8 cellular contexts compared by ENCODE assay signal in genomic region chr6:106609699-106610098, GRCh38. TPM values are rescaled to one million over a fixed set of nuclear protein-coding genes. Genes with fewer than 3 reads are reported as not detected.
DNase-seq lines count a peak whose midpoint lies in the region; ATAC-seq, FAIRE-seq and TF ChIP-seq lines count a peak whose summit lies in the region.

No MANE protein-coding gene starts in this region.

- TF ChIP-seq RAD21 in GM12878 (IDR thresholded peaks at IDR 0.05; ENCODE audit: insufficient read depth, low read depth, low read length) = peak; percentile 71

- no peaks in the 10 kb centered on the region for H3K27me3 Mint-ChIP-seq in activated CD4-positive, alpha-beta T cell treated with anti-CD3 and anti-CD28 coated beads, Interleukin-2, amount 10 ng/mL, durations not matched to agents 7 days and 5 days
- no peaks in the 10 kb centered on the region for H3K27me3 Mint-ChIP-seq in activated T-cell treated with anti-CD3 and anti-CD28 coated beads, Interleukin-2, amount 50 U/mL, for 4 hours (ENCODE audit: low read depth)

- H3K4me3 Mint-ChIP-seq in activated CD4-positive, alpha-beta T cell treated with anti-CD3 and anti-CD28 coated beads, Interleukin-2, amount 10 ng/mL, durations not matched to agents 7 days and 5 days = no peak overlapping the region
- H3K4me3 Mint-ChIP-seq in activated T-cell treated with anti-CD3 and anti-CD28 coated beads, Interleukin-2, amount 50 U/mL, for 4 hours = no peak overlapping the region

- WGBS in GM12878 (ENCODE audit: insufficient coverage, insufficient replicate concordance, low lambda C conversion rate, missing lambda C conversion rate) = 61% methylated on average over 6 of the region's 6 CpGs

- H3K4me2 ChIP-seq in GM12878 (ENCODE audit: control insufficient read depth, insufficient read depth) = no peak overlapping the region
- H3K4me2 ChIP-seq in osteoblast (ENCODE audit: insufficient read depth, low read length) = no peak overlapping the region

- H3K9ac ChIP-seq in GM12878 (ENCODE audit: control insufficient read depth, insufficient read depth, low read length) = no peak overlapping the region

- CTCF ChIA-PET in activated CD4-positive, alpha-beta T cell treated with anti-CD3 and anti-CD28 coated beads, Interleukin-2, amount 10 ng/mL, durations not matched to agents 7 days and 5 days (lab: Charles Lee) = interaction anchor here (0.9 to 2.2 kb wide), 4 partner anchors 10 to 370 kb away, joined by 3 to 7 read pairs (median 4); no protein-coding TSS in a partner anchor
- CTCF ChIA-PET in GM12878 (lab: Yijun Ruan, JAX) = interaction anchor here (0.6 to 4.4 kb wide), 29 partner anchors 8 to 1178 kb away, joined by 3 to 85 read pairs (median 4); partner anchors contain the start of gene CD24

- DNase-seq in activated CD4-positive, alpha-beta T cell treated with anti-CD3 and anti-CD28 coated beads, Interleukin-2, amount 10 ng/mL, durations not matched to agents 7 days and 5 days = peak; percentile 38
- DNase-seq in activated CD4-positive, alpha-beta T cell treated with anti-CD3 and anti-CD28 coated beads, Interleukin-2, amount 50 U/mL, for 4 hours = no peak
- DNase-seq in NCI-H2029 treated with DMSO at 0.1 percent for 48 hours (lab: John Stamatoyannopoulos, UW) (peak; percentile 4), GM12878 (ENCODE audit: low read depth, low spot score) (no peak), osteoblast (ENCODE audit: insufficient read length, low spot score, missing footprints) (no peak), mesenteric fat pad (ENCODE audit: low spot score) (no peak)
- DNase-seq in activated T-cell treated with anti-CD3 and anti-CD28 coated beads, Interleukin-2, amount 50 U/mL, for 4 hours = no peak
- DNase-seq in stimulated activated CD4-positive, alpha-beta T cell treated with anti-CD3 and anti-CD28 coated beads, Interleukin-4, amount 100 ng/mL, for 1 hour = no peak

- no peak overlapping the region for H3K4me3 ChIP-seq in GM12878
- H3K4me3 ChIP-seq in osteoblast (ENCODE audit: insufficient read depth, low read length) = no peak overlapping the region

- in situ Hi-C loops in GM12878 (cut with MboI) = loop anchor here (5.0 kb wide), 1 partner anchor 373 kb away; no protein-coding TSS in a partner anchor

- no peak for FAIRE-seq in GM12878 (lab: Jason Lieb, UNC)

- no TSS peak for BruUV-seq in GM12878 (replicated peaks; lab: Mats Ljungman, UMichigan)

- H3K27ac ChIP-seq in GM12878 (ENCODE audit: control insufficient read depth, insufficient read depth) = no peak overlapping the region
- H3K27ac ChIP-seq in osteoblast (ENCODE audit: low read depth, low read length) = no peak overlapping the region

- ATAC-seq in GM12878 = peak; percentile 90
- ATAC-seq in activated T-cell treated with anti-CD3 and anti-CD28 coated beads, Interleukin-2, amount 50 U/mL, for 4 hours = no peak

- H4K20me1 ChIP-seq in GM12878 (ENCODE audit: control insufficient read depth, insufficient read depth) = no peaks in the 10 kb centered on the region
- peaks cover 3% of the 10 kb centered on the region for H4K20me1 ChIP-seq in osteoblast (ENCODE audit: insufficient read depth, low read length)

- intact Hi-C loops in GM12878 (cut with micrococcal nuclease; ENCODE audit: unreplicated experiment) = loop anchor here (1.0 kb wide), 1 partner anchor 79 kb away; no protein-coding TSS in a partner anchor

- H3K79me2 ChIP-seq in GM12878 (ENCODE audit: control insufficient read depth, insufficient read depth, low read length) (no peaks in the 10 kb centered on the region), osteoblast (ENCODE audit: insufficient read depth, low read length) (no peaks in the 10 kb centered on the region)

- SMC1A ChIA-PET in GM12878 (lab: Charles Lee; ENCODE audit: uncharacterized antibody, unreplicated experiment) = interaction anchor here (0.6 to 4.6 kb wide), 23 partner anchors 11 to 388 kb away, joined by 3 to 35 read pairs (median 4); no protein-coding TSS in a partner anchor

- RAD21 ChIA-PET in GM12878 (lab: Charles Lee; ENCODE audit: unreplicated experiment) = interaction anchor here (0.5 to 2.5 kb wide), 13 partner anchors 16 to 388 kb away, joined by 3 to 20 read pairs (median 5); no protein-coding TSS in a partner anchor

- TF ChIP-seq CTCF in GM12878 (IDR thresholded peaks at IDR 0.05 in 2 of 3, conservative IDR thresholded peaks at IDR 0.05 in 1 of 3; ENCODE audit: control insufficient read depth in 2 of 3, extremely low read depth in 1 of 3, insufficient read depth in 1 of 3, low read depth in 3 of 3, low read length in 3 of 3) (peak; percentile 49 to 55 (median 50); a peak in 5 of 6 replicates), osteoblast (IDR thresholded peaks at IDR 0.05; ENCODE audit: extremely low read depth, low read depth, low read length) (peak; percentile 40)

- POLR2A ChIA-PET in activated CD4-positive, alpha-beta T cell treated with anti-CD3 and anti-CD28 coated beads, Interleukin-2, amount 10 ng/mL, durations not matched to agents 7 days and 5 days (lab: Charles Lee) = no interaction called here
- POLR2A ChIA-PET in GM12878 (lab: Charles Lee) = no interaction called here

- H3K9me3 Mint-ChIP-seq in activated CD4-positive, alpha-beta T cell treated with anti-CD3 and anti-CD28 coated beads, Interleukin-2, amount 10 ng/mL, durations not matched to agents 7 days and 5 days = no peaks in the 10 kb centered on the region
- no peaks in the 10 kb centered on the region for H3K9me3 Mint-ChIP-seq in activated T-cell treated with anti-CD3 and anti-CD28 coated beads, Interleukin-2, amount 50 U/mL, for 4 hours

- no peak for TF ChIP-seq EP300 in GM12878 (IDR thresholded peaks at IDR 0.05; ENCODE audit: borderline replicate concordance in 1 of 2, control insufficient read depth in 1 of 2, low read depth in 2 of 2, low read length in 2 of 2)

- H3K27me3 ChIP-seq in GM12878 (replicated peaks in 1 of 2; ENCODE audit: control insufficient read depth in 2 of 2, insufficient read depth in 2 of 2, low read length in 1 of 2) (no peaks in the 10 kb centered on the region), osteoblast (ENCODE audit: insufficient read depth, low read length) (no peaks in the 10 kb centered on the region)

- H3K9me3 ChIP-seq in GM12878 (replicated peaks; ENCODE audit: control insufficient read depth, insufficient read depth, low read length) (no peaks in the 10 kb centered on the region), osteoblast (ENCODE audit: low read depth, low read length) (no peaks in the 10 kb centered on the region)

- H3K27ac Mint-ChIP-seq in activated CD4-positive, alpha-beta T cell treated with anti-CD3 and anti-CD28 coated beads, Interleukin-2, amount 10 ng/mL, durations not matched to agents 7 days and 5 days = no peak overlapping the region

- TF ChIP-seq POLR2A in GM12878 (IDR thresholded peaks at IDR 0.05; ENCODE audit: low read depth, low read length) = no peak

- H3K36me3 ChIP-seq in GM12878 (ENCODE audit: control insufficient read depth in 2 of 2, insufficient read depth in 2 of 2, low read length in 1 of 2) (no peaks in the 10 kb centered on the region), osteoblast (ENCODE audit: insufficient read depth, low read length) (no peaks in the 10 kb centered on the region)

- H2AFZ ChIP-seq in GM12878 (ENCODE audit: control insufficient read depth, low read depth, low read length) (no peak overlapping the region), osteoblast (ENCODE audit: low read length) (no peak overlapping the region)

- no peaks in the 10 kb centered on the region; the same call in 1 of the 2 replicates for H3K4me1 ChIP-seq in GM12878 (ENCODE audit: control insufficient read depth, insufficient read depth, low read length)
- no peaks in the 10 kb centered on the region for H3K4me1 ChIP-seq in osteoblast (ENCODE audit: insufficient read depth, low read length)

- peaks cover 16% of the 10 kb centered on the region for H3K36me3 Mint-ChIP-seq in activated CD4-positive, alpha-beta T cell treated with anti-CD3 and anti-CD28 coated beads, Interleukin-2, amount 10 ng/mL, durations not matched to agents 7 days and 5 days (ENCODE audit: low read depth)
- peaks cover 18% of the 10 kb centered on the region for H3K36me3 Mint-ChIP-seq in activated T-cell treated with anti-CD3 and anti-CD28 coated beads, Interleukin-2, amount 50 U/mL, for 4 hours (ENCODE audit: insufficient read depth)

- H3K4me1 Mint-ChIP-seq in activated CD4-positive, alpha-beta T cell treated with anti-CD3 and anti-CD28 coated beads, Interleukin-2, amount 10 ng/mL, durations not matched to agents 7 days and 5 days = peaks cover 28% of the 10 kb centered on the region
- peaks cover 22% of the 10 kb centered on the region for H3K4me1 Mint-ChIP-seq in activated T-cell treated with anti-CD3 and anti-CD28 coated beads, Interleukin-2, amount 50 U/mL, for 4 hours (ENCODE audit: low read depth)

RNA-seq across cellular contexts. Expression of gene RTN4IP1, which starts 19.6 kb away (rescaled TPM):
- 1 to 10 TPM; 5.4 to 6.3 TPM for total RNA-seq in activated CD4-positive, alpha-beta T cell treated with anti-CD3 and anti-CD28 coated beads, Interleukin-2, amount 10 ng/mL, durations not matched to agents 7 days and 5 days
- total RNA-seq in GM12878 (2013; cell fraction: nucleolus; rRNA removed) = 11.7 and 13.4 TPM in 2 replicates
- 8.8 and 10.5 TPM in 2 replicates for total RNA-seq in GM12878 (2014; rRNA removed)
- 9.1 and 9.3 TPM in 2 replicates for total RNA-seq in GM12878 (2014; rRNA removed; fragmentation: Illumina TruSeq; extraction: Trizol)
- 9.6 and 9.9 TPM in 2 replicates for total RNA-seq in GM12878 (2021)
- 4.7 TPM for polyA plus RNA-seq in GM12878 (2011; ENCODE audit: low read depth)
- 9.4 and 10.1 TPM in 2 replicates for polyA plus RNA-seq in GM12878 (2011; rRNA removed)
- polyA plus RNA-seq in GM12878 (2011; cell fraction: cytosol; rRNA removed) = 6.0 TPM in 2 replicates
- 4.2 and 5.4 TPM in 2 replicates for polyA plus RNA-seq in GM12878 (2011; cell fraction: nucleus; rRNA removed)
- polyA plus RNA-seq in GM12878 (2012) = 5.4 TPM in 2 replicates
- 8.2 and 10.9 TPM in 2 replicates for polyA plus RNA-seq in GM12878 (2014; fragmentation: Illumina TruSeq; extraction: Trizol)
- 10 to 100 TPM; 15.8 to 17.0 TPM for polyA plus RNA-seq in GM12878 (2014; fragmentation: Nextera tagmentation; extraction: Ambion mirVana)
- polyA plus RNA-seq in GM12878 (2014; rRNA removed) = 9.4 and 9.7 TPM in 2 replicates
- polyA plus RNA-seq in GM12878 (2016; fragmentation: Nextera tagmentation; extraction: Ambion mirVana) = 10 to 100 TPM; 10.2 to 15.7 TPM
- polyA minus RNA-seq in GM12878 (2011; rRNA and poly(A)+ RNA removed) = 7.9 and 8.6 TPM in 2 replicates
- polyA minus RNA-seq in GM12878 (2011; cell fraction: cytosol; rRNA and poly(A)+ RNA removed) = 2.3 and 4.6 TPM in 2 replicates
- polyA minus RNA-seq in GM12878 (2011; cell fraction: nucleus; rRNA and poly(A)+ RNA removed) = 4.2 and 6.6 TPM in 2 replicates
- total RNA-seq in osteoblast = 4.4 and 5.1 TPM in 2 replicates
- 1 to 10 TPM; 8.4 to 8.6 (median 8.5) TPM for total RNA-seq in activated T-cell treated with anti-CD3 and anti-CD28 coated beads, Interleukin-2, amount 50 U/mL, for 4 hours
- 4.8 TPM for total RNA-seq in mesenteric fat pad

RNA-seq across cellular contexts. Expression of gene QRSL1, which starts 19.7 kb away (rescaled TPM):
- total RNA-seq in activated CD4-positive, alpha-beta T cell treated with anti-CD3 and anti-CD28 coated beads, Interleukin-2, amount 10 ng/mL, durations not matched to agents 7 days and 5 days = 10 to 100 TPM; 12.6 to 14.7 TPM
- total RNA-seq in GM12878 (2013; cell fraction: nucleolus; rRNA removed) = 26.1 and 28.1 TPM in 2 replicates
- total RNA-seq in GM12878 (2014; rRNA removed) (14.5 and 17.7 TPM in 2 replicates), GM12878 (2014; rRNA removed; fragmentation: Illumina TruSeq; extraction: Trizol) (22.2 and 23.5 TPM in 2 replicates), GM12878 (2021) (13.5 and 15.8 TPM in 2 replicates), osteoblast (12.7 and 13.8 TPM in 2 replicates), mesenteric fat pad (9.0 TPM)
- 8.8 TPM for polyA plus RNA-seq in GM12878 (2011; ENCODE audit: low read depth)
- polyA plus RNA-seq in GM12878 (2011; rRNA removed) (14.6 and 16.0 TPM in 2 replicates), GM12878 (2014; fragmentation: Illumina TruSeq; extraction: Trizol) (19.7 and 22.5 TPM in 2 replicates), GM12878 (2014; fragmentation: Nextera tagmentation; extraction: Ambion mirVana) (10 to 100 TPM; 11.9 to 15.1 TPM), GM12878 (2014; rRNA removed) (11.9 and 15.1 TPM in 2 replicates), GM12878 (2016; fragmentation: Nextera tagmentation; extraction: Ambion mirVana) (10 to 100 TPM; 19.5 to 21.1 TPM)
- 6.8 and 7.1 TPM in 2 replicates for polyA plus RNA-seq in GM12878 (2011; cell fraction: cytosol; rRNA removed)
- polyA plus RNA-seq in GM12878 (2011; cell fraction: nucleus; rRNA removed) = 6.9 and 7.2 TPM in 2 replicates
- polyA plus RNA-seq in GM12878 (2012) = 7.6 and 8.1 TPM in 2 replicates
- 10.2 and 15.4 TPM in 2 replicates for polyA minus RNA-seq in GM12878 (2011; rRNA and poly(A)+ RNA removed)
- 4.9 and 5.7 TPM in 2 replicates for polyA minus RNA-seq in GM12878 (2011; cell fraction: cytosol; rRNA and poly(A)+ RNA removed)
- 5.8 and 10.7 TPM in 2 replicates for polyA minus RNA-seq in GM12878 (2011; cell fraction: nucleus; rRNA and poly(A)+ RNA removed)
- 10 to 100 TPM; 20.8 to 22.5 (median 20.9) TPM for total RNA-seq in activated T-cell treated with anti-CD3 and anti-CD28 coated beads, Interleukin-2, amount 50 U/mL, for 4 hours

Comparison
In these comparisons a context has a peak if more than half of its experiments do, and no peak if none do; other contexts are left out.
1. DNase-seq: peak in activated CD4-positive, alpha-beta T cell treated with anti-CD3 and anti-CD28 coated beads, Interleukin-2, amount 10 ng/mL, durations not matched to agents 7 days and 5 days (single experiment) and NCI-H2029 treated with DMSO at 0.1 percent for 48 hours (single experiment); none in activated CD4-positive, alpha-beta T cell treated with anti-CD3 and anti-CD28 coated beads, Interleukin-2, amount 50 U/mL, for 4 hours (0 of 2), GM12878 (single experiment), osteoblast (single experiment), activated T-cell treated with anti-CD3 and anti-CD28 coated beads, Interleukin-2, amount 50 U/mL, for 4 hours (single experiment), mesenteric fat pad (single experiment) and stimulated activated CD4-positive, alpha-beta T cell treated with anti-CD3 and anti-CD28 coated beads, Interleukin-4, amount 100 ng/mL, for 1 hour (single experiment).